ENCODE assay signal across 24 cellular contexts in the genomic region with DNA sequence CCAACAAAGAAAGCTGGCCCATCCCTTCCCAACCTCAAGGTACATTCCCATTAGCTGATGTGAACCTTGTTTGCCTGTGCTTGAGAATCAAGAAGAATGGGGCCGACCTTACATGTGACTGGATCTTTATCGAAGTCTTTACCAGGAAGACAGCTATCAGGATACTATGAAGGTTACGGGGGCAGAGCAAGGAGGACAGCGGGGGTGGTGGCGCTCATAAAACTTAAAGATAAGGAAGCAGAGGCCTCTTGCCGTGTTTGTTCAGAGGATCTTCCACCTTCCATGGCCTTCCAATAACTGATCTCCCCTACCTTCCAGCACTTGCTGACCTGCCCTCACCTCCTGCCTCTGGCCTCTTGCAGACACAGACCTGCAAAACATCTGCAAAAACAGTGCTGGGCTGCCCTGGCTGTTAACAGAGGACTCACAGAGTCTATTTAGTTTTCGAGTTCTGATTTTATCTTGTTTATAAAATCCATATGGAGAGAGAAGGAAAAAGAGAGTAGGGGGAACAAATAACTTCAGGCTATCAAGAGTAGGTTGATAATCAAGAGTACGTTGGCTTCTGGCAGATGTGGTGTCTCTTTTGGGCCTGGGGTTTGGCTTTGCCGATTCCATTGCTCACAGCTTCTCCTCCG.
"Had no signal": no experiment of that assay in that cellular context is flagged by ENCODE, and none has a peak within 500 bp of the region (broad histone marks: within the 10 kb centered on the region; RNA-seq: fewer than 3 reads in every experiment).

No MANE protein-coding gene starts in this region.

- H3K36me3 Mint-ChIP-seq: activated CD4-positive, alpha-beta memory T cell treated with anti-CD3 and anti-CD28 coated beads for 36 hours; activated naive CD8-positive, alpha-beta T cell; brain had no signal

- ATAC-seq: activated T-cell treated with anti-CD3 and anti-CD28 coated beads, Interleukin-2, amount 50 U/mL, for 4 hours; Panc1; Right ventricle myocardium inferior had no signal

- H3K27me3 Mint-ChIP-seq: activated CD4-positive, alpha-beta T cell treated with anti-CD3 and anti-CD28 coated beads, Interleukin-2, amount 10 ng/mL, durations not matched to agents 7 days and 5 days; activated naive CD8-positive, alpha-beta T cell had no signal

- H3K4me3 Mint-ChIP-seq: activated CD4-positive, alpha-beta memory T cell treated with anti-CD3 and anti-CD28 coated beads for 36 hours; activated CD4-positive, alpha-beta T cell treated with anti-CD3 and anti-CD28 coated beads, Interleukin-2, amount 10 ng/mL, durations not matched to agents 7 days and 5 days; activated naive CD8-positive, alpha-beta T cell; activated T-cell treated with anti-CD3 and anti-CD28 coated beads, Interleukin-2, amount 50 U/mL, for 4 hours; brain; T-helper 1 cell treated with Interleukin-12 subunit alpha and Interleukin-12 subunit beta and Interleukin-4 antibody, amounts not matched to agents 30 μg/mL and 1 μg/mL, for 36 hours had no signal

- H3K9ac ChIP-seq: KMS-11 had no signal

- H3K27ac Mint-ChIP-seq: activated CD4-positive, alpha-beta memory T cell treated with anti-CD3 and anti-CD28 coated beads for 36 hours; activated CD4-positive, alpha-beta T cell treated with anti-CD3 and anti-CD28 coated beads, Interleukin-2, amount 10 ng/mL, durations not matched to agents 7 days and 5 days; activated naive CD8-positive, alpha-beta T cell; T-helper 1 cell treated with Interleukin-12 subunit alpha and Interleukin-12 subunit beta and Interleukin-4 antibody, amounts not matched to agents 30 μg/mL and 1 μg/mL, for 36 hours had no signal

- H3K9me3 Mint-ChIP-seq: activated CD4-positive, alpha-beta memory T cell treated with anti-CD3 and anti-CD28 coated beads for 36 hours; activated CD4-positive, alpha-beta T cell treated with anti-CD3 and anti-CD28 coated beads, Interleukin-2, amount 10 ng/mL, durations not matched to agents 7 days and 5 days; activated T-cell treated with anti-CD3 and anti-CD28 coated beads, Interleukin-2, amount 50 U/mL, for 4 hours; T-helper 1 cell treated with Interleukin-12 subunit alpha and Interleukin-12 subunit beta and Interleukin-4 antibody, amounts not matched to agents 30 μg/mL and 1 μg/mL, for 36 hours had no signal

- H3K27ac ChIP-seq: KMS-11 had no signal

- H3K4me1 Mint-ChIP-seq: activated CD4-positive, alpha-beta T cell treated with anti-CD3 and anti-CD28 coated beads, Interleukin-2, amount 10 ng/mL, durations not matched to agents 7 days and 5 days; brain had no signal

- H3K4me2 ChIP-seq: KMS-11 had no signal

- DNase-seq: activated CD4-positive, alpha-beta memory T cell treated with anti-CD3 and anti-CD28 coated beads for 36 hours; activated CD4-positive, alpha-beta T cell treated with anti-CD3 and anti-CD28 coated beads, Interleukin-2, amount 10 ng/mL, durations not matched to agents 7 days and 5 days; activated CD4-positive, CD25-positive, alpha-beta regulatory T cell; activated CD8-positive, alpha-beta memory T cell treated with anti-CD3 and anti-CD28 coated beads for 24 hours; activated effector memory CD4-positive, alpha-beta T cell treated with anti-CD3 and anti-CD28 coated beads, Interleukin-2, amount 50 U/mL, for 16 hours; activated naive CD4-positive, alpha-beta T cell treated with Interleukin-2 at 50 U/mL for 16 hours; activated T-cell treated with anti-CD3 and anti-CD28 coated beads, Interleukin-2, amount 50 U/mL, for 4 hours; amygdala; cerebellar nuclear complex; NCI-H1092 treated with DMSO at 0.1 percent for 48 hours; NCI-H1417 treated with DMSO at 0.1 percent for 48 hours; NCI-H1694; NCI-H2029 treated with DMSO at 0.1 percent for 48 hours; NCI-H510A treated with DMSO at 0.1 percent for 48 hours; NCI-H69; NK-92 treated with Interleukin-12 subunit alpha and Interleukin-12 subunit beta, amount 100 ng/mL, for 24 hours; OCI-M1; RPMI8226 had no signal
